Comparison of ENCODE assay signal across 2 cellular contexts in genomic region chr19:1847348-1847683, GRCh38.
TF ChIP-seq lines count a peak whose summit lies in the region.

No MANE protein-coding gene starts in this region.

TF ChIP-seq in GM23338, 12 proteins besides CTCF, POLR2A, EP300 and RAD21 (continued from another document):
- TF ChIP-seq ZNF462 (CRISPR knock-in tag; IDR thresholded peaks at IDR 0.05), result no peak
- TF ChIP-seq, protein P1, sequence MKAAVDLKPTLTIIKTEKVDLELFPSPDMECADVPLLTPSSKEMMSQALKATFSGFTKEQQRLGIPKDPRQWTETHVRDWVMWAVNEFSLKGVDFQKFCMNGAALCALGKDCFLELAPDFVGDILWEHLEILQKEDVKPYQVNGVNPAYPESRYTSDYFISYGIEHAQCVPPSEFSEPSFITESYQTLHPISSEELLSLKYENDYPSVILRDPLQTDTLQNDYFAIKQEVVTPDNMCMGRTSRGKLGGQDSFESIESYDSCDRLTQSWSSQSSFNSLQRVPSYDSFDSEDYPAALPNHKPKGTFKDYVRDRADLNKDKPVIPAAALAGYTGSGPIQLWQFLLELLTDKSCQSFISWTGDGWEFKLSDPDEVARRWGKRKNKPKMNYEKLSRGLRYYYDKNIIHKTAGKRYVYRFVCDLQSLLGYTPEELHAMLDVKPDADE (IDR thresholded peaks at IDR 0.05), result no peak
- no peak for TF ChIP-seq POLR2AphosphoS5 (IDR thresholded peaks at IDR 0.05; ENCODE audit: low read depth)
- no peak for TF ChIP-seq EZH2phosphoT487 (IDR thresholded peaks at IDR 0.05; ENCODE audit: unreplicated experiment)

TF ChIP-seq in WTC11, 78 proteins besides CTCF, POLR2A, EP300 and RAD21 (continued from another document):
- TF ChIP-seq ZNF512 (CRISPR knock-in tag; IDR thresholded peaks at IDR 0.05; ENCODE audit: borderline replicate concordance), result no peak
- TF ChIP-seq FOXK1 (CRISPR knock-in tag; IDR thresholded peaks at IDR 0.05), result no peak
